ENCODE assay signal across 22 cellular contexts in the genomic region with DNA sequence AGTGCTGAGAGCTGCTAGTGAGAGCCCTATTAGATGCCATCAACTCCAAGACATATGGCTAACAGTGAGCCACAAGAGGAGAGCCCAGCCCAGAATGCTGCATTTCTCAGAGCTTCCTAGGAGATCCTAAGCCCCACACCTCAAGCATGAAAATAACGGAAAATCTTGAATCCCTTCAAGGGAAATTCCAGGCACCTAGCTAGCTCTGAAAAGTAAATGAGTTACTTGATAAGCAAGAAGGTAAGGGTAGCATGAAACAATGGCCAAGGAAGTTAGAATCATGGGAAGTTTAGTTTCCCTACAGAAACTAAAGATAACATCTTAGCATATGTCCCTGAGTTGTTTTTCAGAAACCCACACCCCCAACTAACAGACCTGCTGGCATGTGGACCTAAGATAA.
DNase-seq lines count a peak whose midpoint lies in the region; ATAC-seq and TF ChIP-seq lines count a peak whose summit lies in the region.
"Had no signal": no experiment of that assay in that cellular context is flagged by ENCODE, and none has a peak within 500 bp of the region (broad histone marks: within the 10 kb centered on the region; RNA-seq: fewer than 3 reads in every experiment).

No MANE protein-coding gene starts in this region.

- H3K79me1 ChIP-seq in mesendoderm (ENCODE audit: low read length) = no peaks in the 10 kb centered on the region

- no peaks in the 10 kb centered on the region for H3K27me3 Mint-ChIP-seq in endodermal cell (ENCODE audit: insufficient read depth)
- H3K27me3 Mint-ChIP-seq: B cell; CD4-positive, CD25-positive, alpha-beta regulatory T cell had no signal

- H2BK120ac ChIP-seq in mesendoderm (ENCODE audit: low read depth, low read length) = no peak overlapping the region

- ATAC-seq in HG03196 (IDR thresholded peaks at IDR 0.05; ENCODE audit: unreplicated experiment) = no peak
- ATAC-seq: CD8-positive, alpha-beta T cell; GM12878 had no signal

- no peak overlapping the region for H2BK5ac ChIP-seq in mesendoderm (ENCODE audit: low read length)

- peaks cover 23% of the 10 kb centered on the region for H3K4me1 Mint-ChIP-seq in endodermal cell
- H3K4me1 Mint-ChIP-seq: B cell; CD4-positive, CD25-positive, alpha-beta regulatory T cell had no signal

- TF ChIP-seq CTCF in endodermal cell (conservative IDR thresholded peaks at IDR 0.05) = no peak
- TF ChIP-seq CTCF in vagina (IDR thresholded peaks at IDR 0.05) = no peak
- TF ChIP-seq CTCF in ovary (IDR thresholded peaks at IDR 0.05) = no peak

- no peaks in the 10 kb centered on the region for H3K36me3 Mint-ChIP-seq in endodermal cell (ENCODE audit: low read depth)
- H3K36me3 Mint-ChIP-seq: CD4-positive, CD25-positive, alpha-beta regulatory T cell; CD8-positive, alpha-beta T cell had no signal

- H3K27me3 ChIP-seq in endodermal cell (ENCODE audit: control insufficient read depth, insufficient read depth, low read length, poor library complexity, severe bottlenecking) (no peaks in the 10 kb centered on the region), mesendoderm (ENCODE audit: insufficient read depth, low read length, poor library complexity) (no peaks in the 10 kb centered on the region), vagina (no peaks in the 10 kb centered on the region), ovary (no peaks in the 10 kb centered on the region)
- H3K27me3 ChIP-seq: BLaER1 had no signal

- intact Hi-C loops in vagina (cut with DNase I) = no loop called here
- intact Hi-C loops in ovary (cut with DNase I) = no loop called here

- H3K9ac ChIP-seq in endodermal cell (ENCODE audit: extremely low read depth, low read length, poor library complexity, severe bottlenecking) (no peak overlapping the region), mesendoderm (ENCODE audit: low read length) (no peak overlapping the region)
- H3K9ac ChIP-seq: BLaER1, GM23248 had no signal

- H2AK5ac ChIP-seq in mesendoderm (ENCODE audit: low read length) = no peak overlapping the region

- H3K36me3 ChIP-seq in endodermal cell (ENCODE audit: control insufficient read depth, insufficient read depth, low read length) (no peaks in the 10 kb centered on the region), mesendoderm (ENCODE audit: control insufficient read depth, insufficient read depth, low read length) (no peaks in the 10 kb centered on the region), vagina (no peaks in the 10 kb centered on the region), ovary (no peaks in the 10 kb centered on the region)
- H3K36me3 ChIP-seq: BLaER1 had no signal

- DNase-seq in CMK (ENCODE audit: low read depth) (peak; percentile 18), DMS 273 treated with DMSO at 0.1 percent for 48 hours (lab: John Stamatoyannopoulos, UW) (peak; percentile 81), endodermal cell (peak; percentile 42), mesendoderm (peak; percentile 79), vagina (ENCODE audit: extremely low spot score in 2 of 2) (no peak), globus pallidus (ENCODE audit: low spot score) (no peak), ovary (no peak)
- DNase-seq: Calu3; CD4-positive, CD25-positive, alpha-beta regulatory T cell; CD8-positive, alpha-beta T cell; DMS79; EL; GDM1; GM23248; H7; HCEC 1CT had no signal

- H3K79me2 ChIP-seq in mesendoderm (ENCODE audit: control insufficient read depth, insufficient read depth, low read length) = no peaks in the 10 kb centered on the region

- H3K4me2 ChIP-seq in mesendoderm (ENCODE audit: low read length) = no peak overlapping the region
- H3K4me2 ChIP-seq: BLaER1 had no signal

- H3K56ac ChIP-seq in mesendoderm (ENCODE audit: low read length) = no peak overlapping the region

- H3K27ac ChIP-seq in endodermal cell (ENCODE audit: low read depth, low read length) = no peak overlapping the region
- H3K27ac ChIP-seq in mesendoderm (ENCODE audit: low read depth, low read length) = no peak overlapping the region
- H3K27ac ChIP-seq in vagina = no peak overlapping the region
- no peak overlapping the region for H3K27ac ChIP-seq in ovary
- H3K27ac ChIP-seq: 22Rv1, BLaER1, C4-2B, GM23248 had no signal

- H3K27ac Mint-ChIP-seq in endodermal cell = no peak overlapping the region
- H3K27ac Mint-ChIP-seq: B cell; CD4-positive, CD25-positive, alpha-beta regulatory T cell; CD8-positive, alpha-beta T cell had no signal

- no peak overlapping the region for H4K5ac ChIP-seq in mesendoderm (ENCODE audit: low read length)

- no peak overlapping the region for H3K4ac ChIP-seq in mesendoderm (ENCODE audit: low read depth, low read length)

- 44% methylated on average over 1 of the region's 1 CpG; no CpG with 5 or more reads in 1 of the 2 experiments for WGBS in endodermal cell (ENCODE audit: insufficient coverage in 1 of 2, insufficient read length in 1 of 2), 2 experiments
- WGBS in mesendoderm (ENCODE audit: extremely low coverage, insufficient coverage, low lambda C conversion rate) = no CpG with 5 or more reads among the region's 1 CpG
- WGBS in ovary, 3 donors = 90 to 98% (median 96%) methylated on average over 1 of the region's 1 CpG

- no peaks in the 10 kb centered on the region for H3K9me3 Mint-ChIP-seq in endodermal cell

- H3K23ac ChIP-seq in mesendoderm (ENCODE audit: low read length) = no peak overlapping the region

- H3K9me3 ChIP-seq in endodermal cell (ENCODE audit: control insufficient read depth, low read length) = no peaks in the 10 kb centered on the region
- no peaks in the 10 kb centered on the region for H3K9me3 ChIP-seq in vagina
- no peaks in the 10 kb centered on the region for H3K9me3 ChIP-seq in ovary
- H3K9me3 ChIP-seq: BLaER1 had no signal

- no peak overlapping the region for H3K4me3 Mint-ChIP-seq in endodermal cell
- H3K4me3 Mint-ChIP-seq: B cell; CD4-positive, CD25-positive, alpha-beta regulatory T cell; CD8-positive, alpha-beta T cell had no signal

- H3K4me3 ChIP-seq in endodermal cell (ENCODE audit: low read length) (peak overlapping the region; percentile 17), mesendoderm (ENCODE audit: low read length) (no peak overlapping the region), vagina (no peak overlapping the region), ovary (no peak overlapping the region)
- H3K4me3 ChIP-seq: BLaER1, GM12878, GM23248 had no signal

- H3K4me1 ChIP-seq in endodermal cell (ENCODE audit: control insufficient read depth, insufficient read depth, low read length) (peaks cover 11% of the 10 kb centered on the region), mesendoderm (ENCODE audit: control insufficient read depth, low read depth, low read length) (no peaks in the 10 kb centered on the region), vagina (no peaks in the 10 kb centered on the region), ovary (ENCODE audit: insufficient read depth) (no peaks in the 10 kb centered on the region)
- H3K4me1 ChIP-seq: BLaER1 had no signal

- TF ChIP-seq POLR2A in vagina (IDR thresholded peaks at IDR 0.05) (no peak), ovary (IDR thresholded peaks at IDR 0.05) (no peak)

- no peak for TF ChIP-seq EP300 in ovary (IDR thresholded peaks at IDR 0.05)

- H2BK15ac ChIP-seq in mesendoderm (replicated peaks; ENCODE audit: low read depth) = no peak overlapping the region

- H3K18ac ChIP-seq in mesendoderm (ENCODE audit: low read length) = no peak overlapping the region

- H4K8ac ChIP-seq in mesendoderm (ENCODE audit: low read depth, low read length) = no peak overlapping the region

Comparison
In these comparisons a context has a peak if more than half of its experiments do, and no peak if none do; other contexts are left out.
1. DNase-seq: peak in CMK (single experiment), DMS 273 treated with DMSO at 0.1 percent for 48 hours (single experiment), endodermal cell (single experiment) and mesendoderm (single experiment); none in vagina (0 of 2), globus pallidus (single experiment) and ovary (0 of 5).